ENCODE assay signal across 27 cellular contexts in the genomic region with DNA sequence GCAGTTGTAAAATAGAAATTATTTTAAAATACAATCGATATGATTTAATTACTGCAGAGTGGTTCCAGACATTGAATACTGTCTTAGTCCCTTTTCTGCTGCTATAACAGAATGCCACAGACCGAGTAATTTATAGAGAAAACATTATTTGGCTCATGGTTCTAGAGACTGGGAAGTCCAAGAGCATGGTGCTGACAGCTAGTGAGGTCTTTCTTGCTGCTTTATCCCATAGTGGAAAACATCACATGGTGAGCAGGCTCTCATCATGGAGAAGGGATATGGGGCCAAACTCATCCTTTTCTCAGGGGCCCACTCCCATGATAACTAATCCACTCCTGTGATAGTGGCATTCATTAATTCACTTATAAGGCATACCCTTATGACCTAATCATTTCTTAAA.
"Had no signal": no experiment of that assay in that cellular context is flagged by ENCODE, and none has a peak within 500 bp of the region (broad histone marks: within the 10 kb centered on the region; RNA-seq: fewer than 3 reads in every experiment).

No MANE protein-coding gene starts in this region.

- H3K27me3 ChIP-seq: body of pancreas, cardiac muscle cell, gastroesophageal sphincter, vagina had no signal

- H3K9me3 ChIP-seq: body of pancreas, gastroesophageal sphincter, thoracic aorta, vagina had no signal

- H3K27ac ChIP-seq: body of pancreas, cardiac muscle cell, epithelial cell of prostate, gastroesophageal sphincter, thoracic aorta, vagina, WERI-Rb-1 had no signal

- H3K27me3 Mint-ChIP-seq: activated T-cell treated with anti-CD3 and anti-CD28 coated beads, Interleukin-2, amount 50 U/mL, for 24 hours; stimulated activated naive B cell treated with anti-CD40 and anti-IgM and Interleukin-4, amounts not matched to agents 10 μg/mL and 1 μg/mL and 100 μg/mL, for 72 hours; type B pancreatic cell had no signal

- H3K4me3 ChIP-seq: body of pancreas, cardiac muscle cell, gastroesophageal sphincter, thoracic aorta, vagina had no signal

- H3K27ac Mint-ChIP-seq: activated T-helper 2 cell treated with anti-CD3 and anti-CD28 coated beads, Interferon-gamma antibody, Interleukin-2, Interleukin-4, amounts not matched to agents 10 μg/mL and 5 μg/mL and 100 μg/mL, durations not matched to agents 14 hours and 24 hours and 36 hours; type B pancreatic cell had no signal

- DNase-seq: activated CD4-positive, alpha-beta T cell treated with anti-CD3 and anti-CD28 coated beads for 1 hour; activated CD4-positive, alpha-beta T cell treated with anti-CD3 and anti-CD28 coated beads, Interleukin-2, amount 50 U/mL, for 1 hour; activated CD8-positive, alpha-beta memory T cell treated with anti-CD3 and anti-CD28 coated beads for 24 hours; activated CD8-positive, alpha-beta memory T cell treated with anti-CD3 and anti-CD28 coated beads, Interleukin-2, amount 50 U/mL, for 4 hours; activated naive CD4-positive, alpha-beta T cell; activated T-cell treated with anti-CD3 and anti-CD28 coated beads, Interleukin-2, amount 50 U/mL, for 24 hours; anterior cingulate cortex; body of pancreas; head of caudate nucleus; hypothalamus; left ventricle myocardium superior; mammary epithelial cell; midbrain; occipital lobe; posterior cingulate gyrus; small intestine; WERI-Rb-1 had no signal

- H3K36me3 Mint-ChIP-seq: type B pancreatic cell had no signal

- ATAC-seq: body of pancreas, gastroesophageal sphincter, left ventricle myocardium superior, sciatic nerve had no signal

- H3K4me1 ChIP-seq: body of pancreas, gastroesophageal sphincter had no signal

- H3K36me3 ChIP-seq: cardiac muscle cell, gastroesophageal sphincter, thoracic aorta, vagina, WERI-Rb-1 had no signal

- H3K4me3 Mint-ChIP-seq: activated T-cell treated with anti-CD3 and anti-CD28 coated beads, Interleukin-2, amount 50 U/mL, for 24 hours; T-helper 2 cell treated with Interferon-gamma antibody and Interleukin-4, amounts not matched to agents 5 μg/mL and 100 μg/mL, for 36 hours; type B pancreatic cell had no signal
